ENCODE assay signal across 8 cellular contexts in genomic region chr4:158729716-158730559, GRCh38. TPM values are rescaled to one million over a fixed set of nuclear protein-coding genes. Genes with fewer than 3 reads are reported as not detected.
DNase-seq lines count a peak whose midpoint lies in the region; ATAC-seq and TF ChIP-seq lines count a peak whose summit lies in the region.

No MANE protein-coding gene starts in this region.

- CTCF ChIA-PET in IMR-90 (lab: Yijun Ruan, JAX) = interaction anchor here (0.6 to 1.2 kb wide), 5 partner anchors 19 to 122 kb away, joined by 3 to 10 read pairs (median 5); no protein-coding TSS in a partner anchor

- no peaks in the 10 kb centered on the region for H3K36me3 Mint-ChIP-seq in activated naive CD8-positive, alpha-beta T cell treated with anti-CD3 and anti-CD28 coated beads, Interleukin-2, amount 50 U/mL, for 24 hours (ENCODE audit: low read depth)

- intact Hi-C loops in IMR-90 (cut with micrococcal nuclease) = loop anchor here (1.0 to 10.0 kb wide), 6 partner anchors 39 to 717 kb away; partner anchors contain the start of genes FNIP2 and RAPGEF2
- intact Hi-C loops in heart left ventricle (cut with DNase I) = loop anchor here (1.0 to 10.0 kb wide), 16 partner anchors 37 to 727 kb away; partner anchors contain the start of gene FNIP2 (in 6 of the 10)

- H3K36me3 ChIP-seq in IMR-90 (ENCODE audit: control insufficient read depth, insufficient read depth, low read length) = no peaks in the 10 kb centered on the region
- H3K36me3 ChIP-seq in heart left ventricle = no peaks in the 10 kb centered on the region

- peak; percentile 93 for ATAC-seq in GM21529 (IDR thresholded peaks at IDR 0.05; ENCODE audit: unreplicated experiment)
- peak; percentile 100 for ATAC-seq in IMR-90 (ENCODE audit: low read depth)
- ATAC-seq in activated naive CD8-positive, alpha-beta T cell treated with anti-CD3 and anti-CD28 coated beads, Interleukin-2, amount 50 U/mL, for 24 hours = peak; percentile 85
- peak; percentile 88 to 97 (median 94) for ATAC-seq in heart left ventricle
- no peak for ATAC-seq in HG02970 (IDR thresholded peaks at IDR 0.05; ENCODE audit: low FRiP score, unreplicated experiment)

- BruUV-seq in IMR-90 (replicated peaks; lab: Mats Ljungman, UMichigan) = no TSS peak

- no peak overlapping the region for H2BK20ac ChIP-seq in IMR-90 (ENCODE audit: low read depth, low read length)

- dilution Hi-C loops in IMR-90 (cut with HindIII; ENCODE audit: low sequenced_read_pairs, unreplicated experiment) = no loop called here

- POLR2A ChIA-PET in IMR-90 (lab: Charles Lee; ENCODE audit: unreplicated experiment) = interaction anchor here (0.5 kb wide), 1 partner anchor 57 kb away, joined by 3 read pairs; no protein-coding TSS in a partner anchor

- 17% methylated on average over 2 of the region's 5 CpGs; no CpG with 5 or more reads in 1 of the 2 experiments for WGBS in IMR-90 (ENCODE audit: extremely low coverage in 2 of 2, insufficient read length in 1 of 2), 2 experiments
- 13 to 18% (median 16%) methylated on average over 5 of the region's 5 CpGs for WGBS in heart left ventricle, 4 donors

- TF ChIP-seq RAD21 in IMR-90 (IDR thresholded peaks at IDR 0.05; ENCODE audit: low read length) = peak; percentile 97

- no peak overlapping the region for H3K23ac ChIP-seq in IMR-90 (ENCODE audit: low read depth, low read length)

- no peaks in the 10 kb centered on the region for H3K79me1 ChIP-seq in IMR-90 (ENCODE audit: low read depth in 1 of 2, low read length in 2 of 2)

- no peak overlapping the region for H4K91ac ChIP-seq in IMR-90 (ENCODE audit: insufficient read depth, low read depth, low read length)

- H3K4me3 ChIP-seq in IMR-90 (ENCODE audit: insufficient read depth, low read depth, low read length) (no peak overlapping the region), heart left ventricle (no peak overlapping the region)

- DNase-seq in G401 (ENCODE audit: low spot score) = peak; percentile 71
- DNase-seq in IMR-90 = peak; percentile 75
- peak; percentile 74 for DNase-seq in SK-MEL-5 (ENCODE audit: low read depth, low spot score)
- peak; percentile 44 for DNase-seq in activated naive CD8-positive, alpha-beta T cell treated with anti-CD3 and anti-CD28 coated beads, Interleukin-2, amount 50 U/mL, for 24 hours
- peak in 4 of 5 donors; percentile 66 to 75 (median 68) for DNase-seq in heart left ventricle
- DNase-seq in renal cortical epithelial cell (ENCODE audit: low read depth) = peak; percentile 73

- peaks cover 49% of the 10 kb centered on the region for H3K27me3 Mint-ChIP-seq in activated naive CD8-positive, alpha-beta T cell treated with anti-CD3 and anti-CD28 coated beads, Interleukin-2, amount 50 U/mL, for 24 hours

- no peaks in the 10 kb centered on the region for H3K9me3 Mint-ChIP-seq in activated naive CD8-positive, alpha-beta T cell treated with anti-CD3 and anti-CD28 coated beads, Interleukin-2, amount 50 U/mL, for 24 hours

- no peak overlapping the region for H2BK5ac ChIP-seq in IMR-90 (ENCODE audit: low read depth, low read length, poor library complexity, severe bottlenecking)

- no peak overlapping the region for H3K4me3 Mint-ChIP-seq in activated naive CD8-positive, alpha-beta T cell treated with anti-CD3 and anti-CD28 coated beads, Interleukin-2, amount 50 U/mL, for 24 hours

- H4K8ac ChIP-seq in IMR-90 (ENCODE audit: low read depth in 2 of 2, low read length in 2 of 2) = no peak overlapping the region

- TF ChIP-seq POLR2A in IMR-90 (IDR thresholded peaks at IDR 0.05; ENCODE audit: low read depth, low read length) (no peak), heart left ventricle (IDR thresholded peaks at IDR 0.05) (no peak)

- H3K4me2 ChIP-seq in IMR-90 (ENCODE audit: low read depth, low read length) = no peak overlapping the region

- no peak overlapping the region; the same call in 1 of the 2 replicates for H3K4ac ChIP-seq in IMR-90 (ENCODE audit: low read depth, low read length)

- H2AK9ac ChIP-seq in IMR-90 (replicated peaks; ENCODE audit: low read depth, low read length, poor library complexity) = no peak overlapping the region

- in situ Hi-C loops in G401 (cut with HindIII; ENCODE audit: low sequenced_read_pairs) (no loop called here), IMR-90 (cut with MboI; ENCODE audit: low sequenced_read_pairs) (loop anchor here (5.0 to 10.0 kb wide), 3 partner anchors 117 to 715 kb away; no protein-coding TSS in a partner anchor), SK-MEL-5 (cut with HindIII; ENCODE audit: low pct_unique_long_range_greater_than_20kb, low sequenced_read_pairs) (no loop called here)

- no peaks in the 10 kb centered on the region for H4K20me1 ChIP-seq in IMR-90 (ENCODE audit: insufficient read depth, low read length)

- no peak overlapping the region for H3K14ac ChIP-seq in IMR-90 (replicated peaks; ENCODE audit: low read depth, low read length)

- H3K56ac ChIP-seq in IMR-90 (ENCODE audit: extremely low read depth, insufficient read depth, low read length) = no peak overlapping the region

- TF ChIP-seq CTCF in IMR-90 (conservative IDR thresholded peaks at IDR 0.05; ENCODE audit: low read depth, low read length) (peak; percentile 98), heart left ventricle (IDR thresholded peaks at IDR 0.05) (peak; percentile 80 to 98 (median 90))

- H2BK120ac ChIP-seq in IMR-90 (ENCODE audit: low read depth, low read length) = no peak overlapping the region

- H4K5ac ChIP-seq in IMR-90 (ENCODE audit: low read depth, low read length) = no peak overlapping the region

- H3K27ac Mint-ChIP-seq in activated naive CD8-positive, alpha-beta T cell treated with anti-CD3 and anti-CD28 coated beads, Interleukin-2, amount 50 U/mL, for 24 hours = no peak overlapping the region

- no peak overlapping the region for H2BK15ac ChIP-seq in IMR-90 (ENCODE audit: low read depth, low read length)

- H3K9ac ChIP-seq in IMR-90 (ENCODE audit: low read depth, low read length) = no peak overlapping the region

- H2AK5ac ChIP-seq in IMR-90 (ENCODE audit: low read depth, low read length) = no peak overlapping the region

- H2AFZ ChIP-seq in IMR-90 (replicated peaks; ENCODE audit: low read length, poor library complexity) = no peak overlapping the region

- H3K18ac ChIP-seq in IMR-90 (ENCODE audit: low read depth, low read length) = no peak overlapping the region

- H3K27ac ChIP-seq in IMR-90 (ENCODE audit: insufficient read depth, low read length) (no peak overlapping the region), heart left ventricle (no peak overlapping the region)

- H3K9me3 ChIP-seq in IMR-90 (ENCODE audit: control insufficient read depth, insufficient read depth, low read length) (no peaks in the 10 kb centered on the region), heart left ventricle (no peaks in the 10 kb centered on the region)

- H3K9me1 ChIP-seq in IMR-90 (ENCODE audit: insufficient read depth, low read length) = no peaks in the 10 kb centered on the region

- H3K4me1 ChIP-seq in IMR-90 (ENCODE audit: control insufficient read depth, insufficient read depth, low read length) = no peaks in the 10 kb centered on the region
- peaks cover 0 to 6% (median 0%) of the 10 kb centered on the region in 12 donors for H3K4me1 ChIP-seq in heart left ventricle

- H3K27me3 ChIP-seq in IMR-90 (ENCODE audit: control insufficient read depth, insufficient read depth, low read length) (peaks cover 8% of the 10 kb centered on the region), heart left ventricle (no peaks in the 10 kb centered on the region)

- H3K4me1 Mint-ChIP-seq in activated naive CD8-positive, alpha-beta T cell treated with anti-CD3 and anti-CD28 coated beads, Interleukin-2, amount 50 U/mL, for 24 hours = peaks cover 24% of the 10 kb centered on the region

RNA-seq across cellular contexts. Expression of gene PPID, which starts 6.7 kb away (rescaled TPM):
- 4.0 and 4.5 TPM in 2 replicates for total RNA-seq in G401 (2014; rRNA removed; shearing (Covaris generic))
- total RNA-seq in IMR-90 (2012; rRNA removed) = 11.8 and 22.8 TPM in 2 replicates
- 17.1 and 21.1 TPM in 2 replicates for polyA plus RNA-seq in IMR-90 (2012; rRNA removed)
- polyA plus RNA-seq in IMR-90 (2012; cell fraction: cytosol; rRNA removed) = 4.3 and 5.0 TPM in 2 replicates
- 2.7 and 8.2 TPM in 2 replicates for polyA plus RNA-seq in IMR-90 (2012; cell fraction: nucleus; rRNA removed; ENCODE audit: low replicate concordance)
- 43.2 and 50.8 TPM in 2 replicates for total RNA-seq in SK-MEL-5 (2014; rRNA removed; shearing (Covaris generic))
- polyA plus RNA-seq in SK-MEL-5 (2015; cell fraction: cytosol; rRNA removed) = 44.7 and 59.6 TPM in 2 replicates
- 27.1 and 34.0 TPM in 2 replicates for polyA plus RNA-seq in SK-MEL-5 (2015; cell fraction: nucleus; rRNA removed)
- 10 to 100 TPM; 24.1 to 43.4 (median 30.7) TPM for total RNA-seq in heart left ventricle
- 10 to 100 TPM; 37.0 to 55.3 TPM for polyA plus RNA-seq in heart left ventricle
- 38.0 and 46.0 TPM in 2 replicates for total RNA-seq in renal cortical epithelial cell

RNA-seq across cellular contexts. Expression of gene FNIP2, which starts 38.9 kb away (rescaled TPM):
- 19.8 and 28.9 TPM in 2 replicates for total RNA-seq in G401 (2014; rRNA removed; shearing (Covaris generic))
- total RNA-seq in IMR-90 (2012; rRNA removed) (22.2 and 24.6 TPM in 2 replicates), heart left ventricle (10 to 100 TPM; 32.4 to 87.4 (median 44.7) TPM), renal cortical epithelial cell (143 TPM in 2 replicates)
- polyA plus RNA-seq in IMR-90 (2012; rRNA removed) (3.9 and 4.7 TPM in 2 replicates), heart left ventricle (10 to 100 TPM; 14.5 to 36.8 TPM)
- 1.6 and 2.5 TPM in 2 replicates for polyA plus RNA-seq in IMR-90 (2012; cell fraction: cytosol; rRNA removed)
- polyA plus RNA-seq in IMR-90 (2012; cell fraction: nucleus; rRNA removed; ENCODE audit: low replicate concordance) = 1.7 and 5.1 TPM in 2 replicates
- total RNA-seq in SK-MEL-5 (2014; rRNA removed; shearing (Covaris generic)) = 39.7 and 42.9 TPM in 2 replicates
- 13.5 and 21.3 TPM in 2 replicates for polyA plus RNA-seq in SK-MEL-5 (2015; cell fraction: cytosol; rRNA removed)
- polyA plus RNA-seq in SK-MEL-5 (2015; cell fraction: nucleus; rRNA removed) = 15.8 and 19.6 TPM in 2 replicates

RNA-seq across cellular contexts. Expression of gene ETFDH, which starts 57.8 kb away (rescaled TPM):
- 10.5 and 17.1 TPM in 2 replicates for total RNA-seq in G401 (2014; rRNA removed; shearing (Covaris generic))
- total RNA-seq in IMR-90 (2012; rRNA removed) (14.0 and 18.3 TPM in 2 replicates), heart left ventricle (100 to 1,000 TPM; 116 to 289 (median 221) TPM), renal cortical epithelial cell (17.4 and 36.5 TPM in 2 replicates)
- polyA plus RNA-seq in IMR-90 (2012; rRNA removed) (15.4 and 19.1 TPM in 2 replicates), heart left ventricle (100 to 1,000 TPM in 1 of 2 donors, 10 to 100 TPM in 1; 56.1 to 259 TPM)
- polyA plus RNA-seq in IMR-90 (2012; cell fraction: cytosol; rRNA removed) = 3.2 and 9.8 TPM in 2 replicates
- polyA plus RNA-seq in IMR-90 (2012; cell fraction: nucleus; rRNA removed; ENCODE audit: low replicate concordance) = 3.8 and 35.9 TPM in 2 replicates
- 14.5 and 16.4 TPM in 2 replicates for total RNA-seq in SK-MEL-5 (2014; rRNA removed; shearing (Covaris generic))
- 14.1 and 17.2 TPM in 2 replicates for polyA plus RNA-seq in SK-MEL-5 (2015; cell fraction: cytosol; rRNA removed)
- polyA plus RNA-seq in SK-MEL-5 (2015; cell fraction: nucleus; rRNA removed) = 11.1 and 17.2 TPM in 2 replicates

RNA-seq across cellular contexts. Expression of gene C4orf46, which starts 58.3 kb away (rescaled TPM):
- 14.7 and 15.1 TPM in 2 replicates for total RNA-seq in G401 (2014; rRNA removed; shearing (Covaris generic))
- total RNA-seq in IMR-90 (2012; rRNA removed) = 10.0 and 14.2 TPM in 2 replicates
- 6.7 and 8.1 TPM in 2 replicates for polyA plus RNA-seq in IMR-90 (2012; rRNA removed)
- polyA plus RNA-seq in IMR-90 (2012; cell fraction: cytosol; rRNA removed) = 1.9 and 2.9 TPM in 2 replicates
- polyA plus RNA-seq in IMR-90 (2012; cell fraction: nucleus; rRNA removed; ENCODE audit: low replicate concordance) = 0.75 and 4.9 TPM in 2 replicates
- 9.8 and 11.9 TPM in 2 replicates for total RNA-seq in SK-MEL-5 (2014; rRNA removed; shearing (Covaris generic))
- 11.2 and 15.3 TPM in 2 replicates for polyA plus RNA-seq in SK-MEL-5 (2015; cell fraction: cytosol; rRNA removed)
- 8.6 and 12.4 TPM in 2 replicates for polyA plus RNA-seq in SK-MEL-5 (2015; cell fraction: nucleus; rRNA removed)
- 1 to 10 TPM; 2.0 to 8.1 (median 4.5) TPM for total RNA-seq in heart left ventricle
- 1 to 10 TPM; 2.4 to 2.8 TPM for polyA plus RNA-seq in heart left ventricle
- 7.7 and 16.1 TPM in 2 replicates for total RNA-seq in renal cortical epithelial cell
